11 cellular contexts compared by ENCODE assay signal in the genomic region with DNA sequence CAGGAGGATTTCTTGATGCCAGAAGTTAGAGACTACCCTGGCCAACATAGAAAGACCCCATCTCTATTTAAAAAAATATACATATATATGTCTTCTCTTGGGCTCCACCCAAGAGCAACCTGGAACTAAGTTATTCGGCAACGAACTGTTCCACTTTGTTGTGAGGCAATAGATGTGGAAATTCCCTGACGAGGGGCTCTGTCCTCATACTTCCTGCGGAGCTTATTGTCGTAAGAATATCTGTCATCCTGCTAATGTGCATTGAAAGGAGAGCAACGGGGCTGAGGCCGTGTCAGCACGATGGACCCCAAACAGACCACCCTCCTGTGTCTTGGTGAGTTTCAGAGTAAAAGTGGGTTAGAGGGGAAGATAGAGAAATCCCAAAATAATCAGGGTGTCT. TPM values are rescaled to one million over a fixed set of nuclear protein-coding genes. Genes with fewer than 3 reads are reported as not detected.
"Had no signal": no experiment of that assay in that cellular context is flagged by ENCODE, and none has a peak within 500 bp of the region (broad histone marks: within the 10 kb centered on the region; RNA-seq: fewer than 3 reads in every experiment).

FCAR (plus strand) TSS at position 246 of the 400 bp plus-strand sequence; CDS start at position 301, 55 bp downstream.

- H3K27ac ChIP-seq: adrenal gland, psoas muscle, thoracic aorta had no signal

- DNase-seq: activated CD4-positive, alpha-beta T cell treated with anti-CD3 and anti-CD28 coated beads for 48 hours; activated CD8-positive, alpha-beta T cell treated with anti-CD3 and anti-CD28 coated beads for 36 hours; activated effector memory CD4-positive, alpha-beta T cell treated with Interleukin-2 at 50 U/mL for 16 hours; activated T-cell treated with anti-CD3 and anti-CD28 coated beads, Interleukin-2, amount 50 U/mL, for 4 hours; erythroblast; psoas muscle; stimulated activated CD4-positive, alpha-beta T cell treated with anti-CD3 and anti-CD28 coated beads, Interleukin-1b, Interleukin-23, amount 100 ng/mL, for 48 hours had no signal

- ATAC-seq: activated CD8-positive, alpha-beta T cell treated with anti-CD3 and anti-CD28 coated beads for 36 hours; activated T-cell treated with anti-CD3 and anti-CD28 coated beads, Interleukin-2, amount 50 U/mL, for 4 hours; psoas muscle; sciatic nerve had no signal

- H3K27me3 ChIP-seq: adrenal gland had no signal

- H3K9me3 ChIP-seq: adrenal gland, psoas muscle, thoracic aorta had no signal

- H3K36me3 ChIP-seq: adrenal gland, thoracic aorta had no signal

- H3K4me1 ChIP-seq: adrenal gland, psoas muscle had no signal

- H3K4me3 ChIP-seq: adrenal gland, psoas muscle, thoracic aorta had no signal

RNA-seq across cellular contexts. Expression of gene FCAR, which starts in this region (rescaled TPM):
- total RNA-seq: activated CD8-positive, alpha-beta T cell treated with anti-CD3 and anti-CD28 coated beads for 36 hours; activated T-cell treated with anti-CD3 and anti-CD28 coated beads, Interleukin-2, amount 50 U/mL, for 4 hours; T-helper 1 cell treated with Interleukin-12 subunit alpha and Interleukin-12 subunit beta and Interleukin-4 antibody, amounts not matched to agents 30 ng/mL and 1 ng/mL, for 36 hours had no signal
